In genomic region chr13:49171358-49171757, GRCh38 we compare ENCODE assay signal across 37 cellular contexts. TPM values are rescaled to one million over a fixed set of nuclear protein-coding genes. Genes with fewer than 3 reads are reported as not detected.
"Had no signal": no experiment of that assay in that cellular context is flagged by ENCODE, and none has a peak within 500 bp of the region (broad histone marks: within the 10 kb centered on the region; RNA-seq: fewer than 3 reads in every experiment).

No MANE protein-coding gene starts in this region.

- H3K27me3 ChIP-seq: ascending aorta, cardiac muscle cell had no signal

- H3K27ac Mint-ChIP-seq: activated B cell treated with CpG ODN at 0.5 μM for 24 hours; activated CD4-positive, alpha-beta memory T cell treated with anti-CD3 and anti-CD28 coated beads for 36 hours; activated CD4-positive, alpha-beta T cell treated with anti-CD3 and anti-CD28 coated beads, Interleukin-2, amount 10 ng/mL, durations not matched to agents 24 days and 14 days; activated CD8-positive, alpha-beta T cell treated with anti-CD3 and anti-CD28 coated beads for 36 hours; activated naive CD4-positive, alpha-beta T cell treated with anti-CD3 and anti-CD28 coated beads, Interleukin-2, amount 10 ng/mL, durations not matched to agents 7 days and 5 days; activated naive CD4-positive, alpha-beta T cell treated with anti-CD3 and anti-CD28 coated beads, Interleukin-2, amount 50 U/mL, for 24 hours; activated naive CD8-positive, alpha-beta T cell; activated naive CD8-positive, alpha-beta T cell treated with anti-CD3 and anti-CD28 coated beads, Interleukin-2, amount 50 U/mL, for 24 hours; activated T-helper 2 cell treated with anti-CD3 and anti-CD28 coated beads, Interferon-gamma antibody, Interleukin-2, Interleukin-4, amounts not matched to agents 10 μg/mL and 5 μg/mL and 100 μg/mL, durations not matched to agents 14 hours and 24 hours and 36 hours; brain; T-helper 1 cell treated with Interleukin-12 subunit alpha and Interleukin-12 subunit beta and Interleukin-4 antibody, amounts not matched to agents 30 μg/mL and 1 μg/mL, for 36 hours; T-helper 2 cell treated with Interferon-gamma antibody and Interleukin-4, amounts not matched to agents 5 μg/mL and 100 μg/mL, for 36 hours had no signal

- H3K4me1 ChIP-seq: ascending aorta had no signal

- H3K9me3 ChIP-seq: ascending aorta had no signal

- H3K27ac ChIP-seq: ascending aorta, cardiac muscle cell, VCaP had no signal

- H3K4me3 Mint-ChIP-seq: activated B cell treated with CpG ODN at 0.5 μM for 24 hours; activated CD4-positive, alpha-beta memory T cell treated with anti-CD3 and anti-CD28 coated beads for 36 hours; activated CD4-positive, alpha-beta T cell treated with anti-CD3 and anti-CD28 coated beads, Interleukin-2, amount 10 ng/mL, durations not matched to agents 24 days and 14 days; activated CD8-positive, alpha-beta T cell treated with anti-CD3 and anti-CD28 coated beads for 36 hours; activated naive CD4-positive, alpha-beta T cell treated with anti-CD3 and anti-CD28 coated beads, Interleukin-2, amount 10 ng/mL, durations not matched to agents 7 days and 5 days; activated naive CD4-positive, alpha-beta T cell treated with anti-CD3 and anti-CD28 coated beads, Interleukin-2, amount 50 U/mL, for 24 hours; activated naive CD8-positive, alpha-beta T cell; activated naive CD8-positive, alpha-beta T cell treated with anti-CD3 and anti-CD28 coated beads, Interleukin-2, amount 10 ng/mL, durations not matched to agents 7 days and 5 days; activated naive CD8-positive, alpha-beta T cell treated with anti-CD3 and anti-CD28 coated beads, Interleukin-2, amount 50 U/mL, for 24 hours; brain; T-helper 1 cell treated with Interleukin-12 subunit alpha and Interleukin-12 subunit beta and Interleukin-4 antibody, amounts not matched to agents 30 μg/mL and 1 μg/mL, for 36 hours; T-helper 2 cell treated with Interferon-gamma antibody and Interleukin-4, amounts not matched to agents 5 μg/mL and 100 μg/mL, for 36 hours had no signal

- H3K4me1 Mint-ChIP-seq: activated B cell treated with CpG ODN at 0.5 μM for 24 hours; activated CD4-positive, alpha-beta T cell treated with anti-CD3 and anti-CD28 coated beads, Interleukin-2, amount 10 ng/mL, durations not matched to agents 24 days and 14 days; activated naive CD4-positive, alpha-beta T cell treated with anti-CD3 and anti-CD28 coated beads, Interleukin-2, amount 10 ng/mL, durations not matched to agents 7 days and 5 days; activated naive CD8-positive, alpha-beta T cell treated with anti-CD3 and anti-CD28 coated beads, Interleukin-2, amount 50 U/mL, for 24 hours; brain had no signal

- FAIRE-seq: bronchial epithelial cell, TTC549 had no signal

- DNase-seq: activated B cell treated with CpG ODN at 0.5 μM for 24 hours; activated CD4-positive, alpha-beta memory T cell treated with anti-CD3 and anti-CD28 coated beads for 36 hours; activated CD4-positive, alpha-beta T cell treated with anti-CD3 and anti-CD28 coated beads for 4 hours; activated CD4-positive, alpha-beta T cell treated with anti-CD3 and anti-CD28 coated beads, Interleukin-2, amount 10 ng/mL, durations not matched to agents 24 days and 14 days; activated CD4-positive, alpha-beta T cell treated with anti-CD3 and anti-CD28 coated beads, Interleukin-2, amount 50 U/mL, for 1 hour; activated CD4-positive, alpha-beta T cell treated with anti-CD3 and anti-CD28 coated beads, Interleukin-2, amount 50 U/mL, for 4 hours; activated CD4-positive, CD25-positive, alpha-beta regulatory T cell treated with anti-CD3 and anti-CD28 coated beads, Interleukin-2, amount 50 U/mL, for 72 hours; activated CD8-positive, alpha-beta memory T cell treated with anti-CD3 and anti-CD28 coated beads, Interleukin-2, amount 50 U/mL, for 4 hours; activated CD8-positive, alpha-beta T cell treated with anti-CD3 and anti-CD28 coated beads for 36 hours; activated effector memory CD4-positive, alpha-beta T cell treated with Interleukin-2 at 50 U/mL for 16 hours; activated gamma-delta T cell; activated naive CD4-positive, alpha-beta T cell treated with anti-CD3 and anti-CD28 coated beads, Interleukin-2, amount 10 ng/mL, durations not matched to agents 7 days and 5 days; activated naive CD4-positive, alpha-beta T cell treated with Interleukin-2 at 50 U/mL for 16 hours; activated naive CD8-positive, alpha-beta T cell treated with anti-CD3 and anti-CD28 coated beads, Interleukin-2, amount 10 ng/mL, durations not matched to agents 7 days and 5 days; activated naive CD8-positive, alpha-beta T cell treated with anti-CD3 and anti-CD28 coated beads, Interleukin-2, amount 50 U/mL, for 24 hours; activated T-cell treated with anti-CD3 and anti-CD28 coated beads for 4 hours; activated T-cell treated with anti-CD3 and anti-CD28 coated beads, Interleukin-2, amount 50 U/mL, for 1 hour; activated T-cell treated with anti-CD3 and anti-CD28 coated beads, Interleukin-2, amount 50 U/mL, for 48 hours; amygdala; anterior cingulate cortex; caudate nucleus; T-helper 1 cell; T-helper 2 cell; T-helper 9 cell had no signal

- H3K27me3 Mint-ChIP-seq: activated B cell treated with CpG ODN at 0.5 μM for 24 hours; activated CD4-positive, alpha-beta memory T cell treated with anti-CD3 and anti-CD28 coated beads for 36 hours; activated CD4-positive, alpha-beta T cell treated with anti-CD3 and anti-CD28 coated beads, Interleukin-2, amount 10 ng/mL, durations not matched to agents 24 days and 14 days; activated CD8-positive, alpha-beta T cell treated with anti-CD3 and anti-CD28 coated beads for 36 hours; activated naive CD4-positive, alpha-beta T cell treated with anti-CD3 and anti-CD28 coated beads, Interleukin-2, amount 10 ng/mL, durations not matched to agents 7 days and 5 days; activated naive CD4-positive, alpha-beta T cell treated with anti-CD3 and anti-CD28 coated beads, Interleukin-2, amount 50 U/mL, for 24 hours; activated naive CD8-positive, alpha-beta T cell; activated naive CD8-positive, alpha-beta T cell treated with anti-CD3 and anti-CD28 coated beads, Interleukin-2, amount 10 ng/mL, durations not matched to agents 7 days and 5 days; activated naive CD8-positive, alpha-beta T cell treated with anti-CD3 and anti-CD28 coated beads, Interleukin-2, amount 50 U/mL, for 24 hours; brain had no signal

- H3K4me3 ChIP-seq: ascending aorta, cardiac muscle cell had no signal

- ATAC-seq: activated CD8-positive, alpha-beta T cell treated with anti-CD3 and anti-CD28 coated beads for 36 hours; activated naive CD8-positive, alpha-beta T cell treated with anti-CD3 and anti-CD28 coated beads, Interleukin-2, amount 50 U/mL, for 24 hours had no signal

- H3K9me3 Mint-ChIP-seq: activated B cell treated with CpG ODN at 0.5 μM for 24 hours; activated CD4-positive, alpha-beta memory T cell treated with anti-CD3 and anti-CD28 coated beads for 36 hours; activated CD8-positive, alpha-beta T cell treated with anti-CD3 and anti-CD28 coated beads for 36 hours; activated naive CD4-positive, alpha-beta T cell treated with anti-CD3 and anti-CD28 coated beads, Interleukin-2, amount 10 ng/mL, durations not matched to agents 7 days and 5 days; activated naive CD4-positive, alpha-beta T cell treated with anti-CD3 and anti-CD28 coated beads, Interleukin-2, amount 50 U/mL, for 24 hours; activated naive CD8-positive, alpha-beta T cell treated with anti-CD3 and anti-CD28 coated beads, Interleukin-2, amount 10 ng/mL, durations not matched to agents 7 days and 5 days; activated naive CD8-positive, alpha-beta T cell treated with anti-CD3 and anti-CD28 coated beads, Interleukin-2, amount 50 U/mL, for 24 hours; activated T-helper 2 cell treated with anti-CD3 and anti-CD28 coated beads, Interferon-gamma antibody, Interleukin-2, Interleukin-4, amounts not matched to agents 10 μg/mL and 5 μg/mL and 100 μg/mL, durations not matched to agents 14 hours and 24 hours and 36 hours; T-helper 1 cell treated with Interleukin-12 subunit alpha and Interleukin-12 subunit beta and Interleukin-4 antibody, amounts not matched to agents 30 μg/mL and 1 μg/mL, for 36 hours; T-helper 2 cell treated with Interferon-gamma antibody and Interleukin-4, amounts not matched to agents 5 μg/mL and 100 μg/mL, for 36 hours had no signal

RNA-seq across cellular contexts. Expression of gene MLNR, which starts 48.8 kb away (rescaled TPM):
- total RNA-seq: activated B cell treated with CpG ODN at 0.5 μM for 24 hours; activated CD4-positive, alpha-beta memory T cell treated with anti-CD3 and anti-CD28 coated beads for 36 hours; activated CD4-positive, alpha-beta T cell treated with anti-CD3 and anti-CD28 coated beads, Interleukin-2, amount 10 ng/mL, durations not matched to agents 24 days and 14 days; activated CD8-positive, alpha-beta memory T cell treated with anti-CD3 and anti-CD28 coated beads for 36 hours; activated CD8-positive, alpha-beta T cell treated with anti-CD3 and anti-CD28 coated beads for 36 hours; activated naive CD8-positive, alpha-beta T cell treated with anti-CD3 and anti-CD28 coated beads, Interleukin-2, amount 10 ng/mL, durations not matched to agents 7 days and 5 days; activated T-helper 2 cell treated with anti-CD3 and anti-CD28 coated beads, Interferon-gamma antibody, Interleukin-2, Interleukin-4, amounts not matched to agents 10 μg/mL and 5 μg/mL and 100 μg/mL, durations not matched to agents 14 hours and 24 hours and 36 hours; ascending aorta; bronchial epithelial cell; cardiac muscle cell; cerebellum had no signal
- polyA plus RNA-seq: cardiac muscle cell had no signal
